ENCODE assay signal across 8 cellular contexts in the genomic region with DNA sequence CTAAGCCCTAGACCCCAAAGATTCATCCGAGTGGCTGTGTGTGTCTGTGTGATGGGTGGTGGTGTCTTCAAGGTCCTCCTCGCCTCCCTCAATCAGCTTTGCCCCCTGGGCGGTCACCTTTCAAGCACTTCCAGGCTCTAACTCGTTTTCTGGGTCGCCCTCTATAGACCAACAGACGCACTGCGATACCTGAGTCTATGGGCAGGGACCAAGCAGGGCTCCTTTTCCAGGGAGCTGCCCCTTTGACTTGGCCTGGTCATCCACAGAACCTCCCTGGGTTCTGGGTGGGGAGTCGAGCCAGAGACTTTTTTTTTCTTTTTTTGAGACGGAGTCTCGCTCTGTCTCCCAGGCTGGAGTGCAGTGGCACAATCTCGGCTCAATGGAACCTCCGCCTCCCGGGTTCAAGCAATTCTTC.
DNase-seq lines count a peak whose midpoint lies in the region; ATAC-seq, FAIRE-seq and TF ChIP-seq lines count a peak whose summit lies in the region.

No MANE protein-coding gene starts in this region.

- peak overlapping the region; percentile 80 for H3K9ac ChIP-seq in NT2/D1 (ENCODE audit: insufficient read length, low read depth)
- H3K9ac ChIP-seq in muscle layer of colon (ENCODE audit: low read length): peak overlapping the region; percentile 53

- no peaks in the 10 kb centered on the region for H3K9me3 ChIP-seq in NT2/D1 (ENCODE audit: insufficient read depth, low read length)
- H3K9me3 ChIP-seq in muscle layer of colon (ENCODE audit: low read length): no peaks in the 10 kb centered on the region

- no peak for FAIRE-seq in D721Med (lab: Jason Lieb, UNC)

- no peak overlapping the region for H3K27ac ChIP-seq in muscle layer of colon (ENCODE audit: low read depth, low read length)

- peak; percentile 66 for TF ChIP-seq CTCF in D721Med (IDR thresholded peaks at IDR 0.05; ENCODE audit: insufficient read depth, missing control alignments)
- peak; percentile 87 for TF ChIP-seq CTCF in epithelial cell of esophagus (IDR thresholded peaks at IDR 0.05; ENCODE audit: insufficient read depth, low read depth, low read length, missing control alignments)

- ATAC-seq in HG03354 (IDR thresholded peaks at IDR 0.05; ENCODE audit: poor library complexity, severe bottlenecking, unreplicated experiment) (peak; percentile 52), GM18511 (IDR thresholded peaks at IDR 0.05; ENCODE audit: unreplicated experiment) (no peak)

- H3K4me3 ChIP-seq in NT2/D1 (ENCODE audit: insufficient read length, low read depth) (peak overlapping the region; percentile 66), epithelial cell of esophagus (ENCODE audit: low read length) (peak overlapping the region; percentile 85), muscle layer of colon (ENCODE audit: low read depth in 1 of 2, low read length in 2 of 2) (peak overlapping the region; percentile 66 to 68)

- H3K36me3 ChIP-seq in NT2/D1 (ENCODE audit: insufficient read depth, insufficient read length, low read length) (peaks cover 43% of the 10 kb centered on the region), muscle layer of colon (ENCODE audit: insufficient read depth, low read length) (peaks cover 35% of the 10 kb centered on the region)

- H3K4me1 ChIP-seq in NT2/D1 (ENCODE audit: insufficient read depth, insufficient read length) (peaks cover 3% of the 10 kb centered on the region), muscle layer of colon (ENCODE audit: insufficient read depth, low read length) (peaks cover 6% of the 10 kb centered on the region)

- H3K27me3 ChIP-seq in NT2/D1 (ENCODE audit: insufficient read depth, insufficient read length) (no peaks in the 10 kb centered on the region), muscle layer of colon (ENCODE audit: control insufficient read depth in 1 of 2, insufficient read depth in 2 of 2, low read length in 2 of 2) (no peaks in the 10 kb centered on the region)

- peak; percentile 70 for DNase-seq in D721Med (ENCODE audit: insufficient read length, low spot score)
- no peak for DNase-seq in NT2/D1 (ENCODE audit: low read depth, low spot score)
- peak; percentile 30 for DNase-seq in activated CD8-positive, alpha-beta memory T cell treated with anti-CD3 and anti-CD28 coated beads, Interleukin-2, amount 50 U/mL, for 24 hours (ENCODE audit: extremely low read depth)
- DNase-seq in epithelial cell of esophagus (ENCODE audit: low read depth): peak; percentile 87
- DNase-seq in stimulated activated CD8-positive, alpha-beta memory T cell treated with anti-CD3 and anti-CD28 coated beads, Interleukin-7, amount 100 ng/mL, for 4 hours (ENCODE audit: low read depth in 2 of 2): peak; percentile 58 to 59
